In genomic region chr22:20957691-20958440, GRCh38 we compare ENCODE assay signal across 2 cellular contexts.
TF ChIP-seq lines count a peak whose summit lies in the region.

No MANE protein-coding gene starts in this region.

TF ChIP-seq in HEK293, 187 proteins besides CTCF, POLR2A, EP300 and RAD21:
- TF ChIP-seq ZNF37A (tag by site-specific recombination; IDR thresholded peaks at IDR 0.05), result no peak
- TF ChIP-seq, protein P1, sequence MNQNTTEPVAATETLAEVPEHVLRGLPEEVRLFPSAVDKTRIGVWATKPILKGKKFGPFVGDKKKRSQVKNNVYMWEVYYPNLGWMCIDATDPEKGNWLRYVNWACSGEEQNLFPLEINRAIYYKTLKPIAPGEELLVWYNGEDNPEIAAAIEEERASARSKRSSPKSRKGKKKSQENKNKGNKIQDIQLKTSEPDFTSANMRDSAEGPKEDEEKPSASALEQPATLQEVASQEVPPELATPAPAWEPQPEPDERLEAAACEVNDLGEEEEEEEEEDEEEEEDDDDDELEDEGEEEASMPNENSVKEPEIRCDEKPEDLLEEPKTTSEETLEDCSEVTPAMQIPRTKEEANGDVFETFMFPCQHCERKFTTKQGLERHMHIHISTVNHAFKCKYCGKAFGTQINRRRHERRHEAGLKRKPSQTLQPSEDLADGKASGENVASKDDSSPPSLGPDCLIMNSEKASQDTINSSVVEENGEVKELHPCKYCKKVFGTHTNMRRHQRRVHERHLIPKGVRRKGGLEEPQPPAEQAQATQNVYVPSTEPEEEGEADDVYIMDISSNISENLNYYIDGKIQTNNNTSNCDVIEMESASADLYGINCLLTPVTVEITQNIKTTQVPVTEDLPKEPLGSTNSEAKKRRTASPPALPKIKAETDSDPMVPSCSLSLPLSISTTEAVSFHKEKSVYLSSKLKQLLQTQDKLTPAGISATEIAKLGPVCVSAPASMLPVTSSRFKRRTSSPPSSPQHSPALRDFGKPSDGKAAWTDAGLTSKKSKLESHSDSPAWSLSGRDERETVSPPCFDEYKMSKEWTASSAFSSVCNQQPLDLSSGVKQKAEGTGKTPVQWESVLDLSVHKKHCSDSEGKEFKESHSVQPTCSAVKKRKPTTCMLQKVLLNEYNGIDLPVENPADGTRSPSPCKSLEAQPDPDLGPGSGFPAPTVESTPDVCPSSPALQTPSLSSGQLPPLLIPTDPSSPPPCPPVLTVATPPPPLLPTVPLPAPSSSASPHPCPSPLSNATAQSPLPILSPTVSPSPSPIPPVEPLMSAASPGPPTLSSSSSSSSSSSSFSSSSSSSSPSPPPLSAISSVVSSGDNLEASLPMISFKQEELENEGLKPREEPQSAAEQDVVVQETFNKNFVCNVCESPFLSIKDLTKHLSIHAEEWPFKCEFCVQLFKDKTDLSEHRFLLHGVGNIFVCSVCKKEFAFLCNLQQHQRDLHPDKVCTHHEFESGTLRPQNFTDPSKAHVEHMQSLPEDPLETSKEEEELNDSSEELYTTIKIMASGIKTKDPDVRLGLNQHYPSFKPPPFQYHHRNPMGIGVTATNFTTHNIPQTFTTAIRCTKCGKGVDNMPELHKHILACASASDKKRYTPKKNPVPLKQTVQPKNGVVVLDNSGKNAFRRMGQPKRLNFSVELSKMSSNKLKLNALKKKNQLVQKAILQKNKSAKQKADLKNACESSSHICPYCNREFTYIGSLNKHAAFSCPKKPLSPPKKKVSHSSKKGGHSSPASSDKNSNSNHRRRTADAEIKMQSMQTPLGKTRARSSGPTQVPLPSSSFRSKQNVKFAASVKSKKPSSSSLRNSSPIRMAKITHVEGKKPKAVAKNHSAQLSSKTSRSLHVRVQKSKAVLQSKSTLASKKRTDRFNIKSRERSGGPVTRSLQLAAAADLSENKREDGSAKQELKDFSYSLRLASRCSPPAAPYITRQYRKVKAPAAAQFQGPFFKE (tag by site-specific recombination; IDR thresholded peaks at IDR 0.05; ENCODE audit: borderline replicate concordance), result no peak
- TF ChIP-seq ZNF221 (tag by site-specific recombination; IDR thresholded peaks at IDR 0.05; ENCODE audit: borderline replicate concordance), result no peak
- TF ChIP-seq HOXC10 (CRISPR knock-in tag; IDR thresholded peaks at IDR 0.05), result no peak

TF ChIP-seq in K562, 482 proteins besides CTCF, POLR2A, EP300 and RAD21 (continues in another document):
- TF ChIP-seq, protein P2, sequence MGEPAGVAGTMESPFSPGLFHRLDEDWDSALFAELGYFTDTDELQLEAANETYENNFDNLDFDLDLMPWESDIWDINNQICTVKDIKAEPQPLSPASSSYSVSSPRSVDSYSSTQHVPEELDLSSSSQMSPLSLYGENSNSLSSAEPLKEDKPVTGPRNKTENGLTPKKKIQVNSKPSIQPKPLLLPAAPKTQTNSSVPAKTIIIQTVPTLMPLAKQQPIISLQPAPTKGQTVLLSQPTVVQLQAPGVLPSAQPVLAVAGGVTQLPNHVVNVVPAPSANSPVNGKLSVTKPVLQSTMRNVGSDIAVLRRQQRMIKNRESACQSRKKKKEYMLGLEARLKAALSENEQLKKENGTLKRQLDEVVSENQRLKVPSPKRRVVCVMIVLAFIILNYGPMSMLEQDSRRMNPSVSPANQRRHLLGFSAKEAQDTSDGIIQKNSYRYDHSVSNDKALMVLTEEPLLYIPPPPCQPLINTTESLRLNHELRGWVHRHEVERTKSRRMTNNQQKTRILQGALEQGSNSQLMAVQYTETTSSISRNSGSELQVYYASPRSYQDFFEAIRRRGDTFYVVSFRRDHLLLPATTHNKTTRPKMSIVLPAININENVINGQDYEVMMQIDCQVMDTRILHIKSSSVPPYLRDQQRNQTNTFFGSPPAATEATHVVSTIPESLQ (CRISPR knock-in tag; IDR thresholded peaks at IDR 0.05), result no peak
- no peak for TF ChIP-seq ZNF589 (CRISPR knock-in tag; IDR thresholded peaks at IDR 0.05; ENCODE audit: low read depth)
- TF ChIP-seq, protein P3, sequence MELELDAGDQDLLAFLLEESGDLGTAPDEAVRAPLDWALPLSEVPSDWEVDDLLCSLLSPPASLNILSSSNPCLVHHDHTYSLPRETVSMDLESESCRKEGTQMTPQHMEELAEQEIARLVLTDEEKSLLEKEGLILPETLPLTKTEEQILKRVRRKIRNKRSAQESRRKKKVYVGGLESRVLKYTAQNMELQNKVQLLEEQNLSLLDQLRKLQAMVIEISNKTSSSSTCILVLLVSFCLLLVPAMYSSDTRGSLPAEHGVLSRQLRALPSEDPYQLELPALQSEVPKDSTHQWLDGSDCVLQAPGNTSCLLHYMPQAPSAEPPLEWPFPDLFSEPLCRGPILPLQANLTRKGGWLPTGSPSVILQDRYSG (tag; conservative IDR thresholded peaks at IDR 0.05; ENCODE audit: low read depth), result no peak
- no peak for TF ChIP-seq MNT (conservative IDR thresholded peaks at IDR 0.05)
- TF ChIP-seq ZNF311 (CRISPR knock-in tag; IDR thresholded peaks at IDR 0.05), result no peak
- TF ChIP-seq ADNP (tag; IDR thresholded peaks at IDR 0.05), result no peak
- no peak for TF ChIP-seq RBM39 (optimal IDR thresholded peaks at IDR 0.05; ENCODE audit: low read depth, low read length)
- TF ChIP-seq MED1 (CRISPR knock-in tag; IDR thresholded peaks at IDR 0.05; ENCODE audit: borderline replicate concordance), result 0 out of 2 replicates have a peak, but pooled peaks have one; percentile 1
- no peak for TF ChIP-seq RNF219 (CRISPR knock-in tag; IDR thresholded peaks at IDR 0.05)
- peak; percentile 8; the same call in 1 of the 2 replicates for TF ChIP-seq PHB (CRISPR knock-in tag; IDR thresholded peaks at IDR 0.05)
- TF ChIP-seq MTA3 (IDR thresholded peaks at IDR 0.05; ENCODE audit: borderline replicate concordance), result no peak
- no peak for TF ChIP-seq ELF2 (CRISPR knock-in tag; IDR thresholded peaks at IDR 0.05)
- TF ChIP-seq ZNF274 (IDR thresholded peaks at IDR 0.05; ENCODE audit: borderline replicate concordance, low read depth, low read length), result no peak
- peak; percentile 13 for TF ChIP-seq FIP1L1 (IDR thresholded peaks at IDR 0.05; ENCODE audit: low read depth, low read length, poor library complexity, severe bottlenecking)
- TF ChIP-seq HNRNPLL (IDR thresholded peaks at IDR 0.05; ENCODE audit: low read depth, low read length, poor library complexity, severe bottlenecking), result peak; percentile 24
- TF ChIP-seq HDAC3 (IDR thresholded peaks at IDR 0.05; ENCODE audit: borderline replicate concordance, partially characterized antibody), result no peak
- TF ChIP-seq SMAD4 (CRISPR knock-in tag; conservative IDR thresholded peaks at IDR 0.05), result no peak
- no peak for TF ChIP-seq ETV1 (tag; conservative IDR thresholded peaks at IDR 0.05; ENCODE audit: low read depth)
- TF ChIP-seq RBBP5 (IDR thresholded peaks at IDR 0.05; ENCODE audit: borderline replicate concordance, insufficient read depth, low read length, poor library complexity, severe bottlenecking), result no peak
- TF ChIP-seq PCBP1 (IDR thresholded peaks at IDR 0.05; ENCODE audit: low read depth, low read length, poor library complexity, severe bottlenecking), result peak; percentile 21
- no peak for TF ChIP-seq DACH1 (IDR thresholded peaks at IDR 0.05; ENCODE audit: partially characterized antibody)
- no peak for TF ChIP-seq FOXM1 (IDR thresholded peaks at IDR 0.05; ENCODE audit: low read depth)
- 0 out of 2 replicates have a peak, but pooled peaks have one; percentile 49 for TF ChIP-seq FOXM1 (CRISPR knock-in tag; IDR thresholded peaks at IDR 0.05; ENCODE audit: low read depth)
- no peak for TF ChIP-seq CTCFL (IDR thresholded peaks at IDR 0.05; ENCODE audit: borderline replicate concordance, insufficient read depth, low read depth, low read length, poor library complexity, severe bottlenecking)
- TF ChIP-seq, protein P4, sequence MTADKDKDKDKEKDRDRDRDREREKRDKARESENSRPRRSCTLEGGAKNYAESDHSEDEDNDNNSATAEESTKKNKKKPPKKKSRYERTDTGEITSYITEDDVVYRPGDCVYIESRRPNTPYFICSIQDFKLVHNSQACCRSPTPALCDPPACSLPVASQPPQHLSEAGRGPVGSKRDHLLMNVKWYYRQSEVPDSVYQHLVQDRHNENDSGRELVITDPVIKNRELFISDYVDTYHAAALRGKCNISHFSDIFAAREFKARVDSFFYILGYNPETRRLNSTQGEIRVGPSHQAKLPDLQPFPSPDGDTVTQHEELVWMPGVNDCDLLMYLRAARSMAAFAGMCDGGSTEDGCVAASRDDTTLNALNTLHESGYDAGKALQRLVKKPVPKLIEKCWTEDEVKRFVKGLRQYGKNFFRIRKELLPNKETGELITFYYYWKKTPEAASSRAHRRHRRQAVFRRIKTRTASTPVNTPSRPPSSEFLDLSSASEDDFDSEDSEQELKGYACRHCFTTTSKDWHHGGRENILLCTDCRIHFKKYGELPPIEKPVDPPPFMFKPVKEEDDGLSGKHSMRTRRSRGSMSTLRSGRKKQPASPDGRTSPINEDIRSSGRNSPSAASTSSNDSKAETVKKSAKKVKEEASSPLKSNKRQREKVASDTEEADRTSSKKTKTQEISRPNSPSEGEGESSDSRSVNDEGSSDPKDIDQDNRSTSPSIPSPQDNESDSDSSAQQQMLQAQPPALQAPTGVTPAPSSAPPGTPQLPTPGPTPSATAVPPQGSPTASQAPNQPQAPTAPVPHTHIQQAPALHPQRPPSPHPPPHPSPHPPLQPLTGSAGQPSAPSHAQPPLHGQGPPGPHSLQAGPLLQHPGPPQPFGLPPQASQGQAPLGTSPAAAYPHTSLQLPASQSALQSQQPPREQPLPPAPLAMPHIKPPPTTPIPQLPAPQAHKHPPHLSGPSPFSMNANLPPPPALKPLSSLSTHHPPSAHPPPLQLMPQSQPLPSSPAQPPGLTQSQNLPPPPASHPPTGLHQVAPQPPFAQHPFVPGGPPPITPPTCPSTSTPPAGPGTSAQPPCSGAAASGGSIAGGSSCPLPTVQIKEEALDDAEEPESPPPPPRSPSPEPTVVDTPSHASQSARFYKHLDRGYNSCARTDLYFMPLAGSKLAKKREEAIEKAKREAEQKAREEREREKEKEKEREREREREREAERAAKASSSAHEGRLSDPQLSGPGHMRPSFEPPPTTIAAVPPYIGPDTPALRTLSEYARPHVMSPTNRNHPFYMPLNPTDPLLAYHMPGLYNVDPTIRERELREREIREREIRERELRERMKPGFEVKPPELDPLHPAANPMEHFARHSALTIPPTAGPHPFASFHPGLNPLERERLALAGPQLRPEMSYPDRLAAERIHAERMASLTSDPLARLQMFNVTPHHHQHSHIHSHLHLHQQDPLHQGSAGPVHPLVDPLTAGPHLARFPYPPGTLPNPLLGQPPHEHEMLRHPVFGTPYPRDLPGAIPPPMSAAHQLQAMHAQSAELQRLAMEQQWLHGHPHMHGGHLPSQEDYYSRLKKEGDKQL (CRISPR knock-in tag; IDR thresholded peaks at IDR 0.05; ENCODE audit: borderline replicate concordance), result no peak
- no peak for TF ChIP-seq HDAC2 (IDR thresholded peaks at IDR 0.05)
- 0 out of 2 replicates have a peak, but pooled peaks have one; percentile 13 for TF ChIP-seq ZNF586 (CRISPR knock-in tag; conservative IDR thresholded peaks at IDR 0.05)
